In the genomic region with DNA sequence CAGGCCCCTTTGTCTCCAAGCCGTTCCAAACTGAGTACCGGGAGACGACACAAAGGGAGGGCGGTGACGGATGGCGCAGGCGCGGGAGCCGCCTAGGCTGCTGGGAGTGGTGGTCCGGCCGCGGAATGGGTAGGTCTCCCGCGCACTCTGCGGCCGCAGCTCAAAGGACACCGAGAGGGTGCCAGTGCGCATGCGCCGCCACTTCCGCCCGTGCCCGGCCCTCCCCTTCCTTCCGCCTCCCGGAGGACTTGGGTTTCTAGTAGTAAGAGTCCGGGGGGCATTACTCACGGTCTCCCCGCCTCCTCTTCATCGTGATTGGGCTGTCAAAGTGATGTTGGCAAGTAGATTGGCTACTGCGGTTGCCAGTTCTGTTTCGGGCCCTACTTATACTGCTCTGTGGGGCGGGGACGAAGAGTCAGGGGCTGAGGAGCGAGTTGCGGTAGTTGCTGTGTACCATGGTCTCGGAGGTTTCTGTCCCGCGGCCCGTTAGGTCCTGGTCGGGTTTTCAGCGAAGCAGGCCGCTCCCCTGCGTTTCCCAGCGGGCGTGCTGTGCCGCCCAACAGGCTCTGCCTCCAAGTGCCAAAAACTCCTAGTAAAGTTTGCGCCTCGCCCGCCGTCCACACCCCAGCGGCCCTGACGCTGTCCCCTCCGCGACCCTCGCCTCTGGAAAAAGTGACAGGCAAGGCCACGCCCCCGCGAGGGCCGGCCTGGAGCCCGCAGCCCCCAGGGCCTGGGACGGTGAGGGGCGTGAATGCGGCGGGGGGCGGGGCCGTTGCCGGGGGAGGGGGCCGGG, we compare ENCODE assay signal across 8 cellular contexts. TPM values are rescaled to one million over a fixed set of nuclear protein-coding genes. Genes with fewer than 3 reads are reported as not detected.
DNase-seq lines count a peak whose midpoint lies in the region; ATAC-seq and TF ChIP-seq lines count a peak whose summit lies in the region.

No MANE protein-coding gene starts in this region.

- no peaks in the 10 kb centered on the region for H3K9me3 ChIP-seq in lung (ENCODE audit: control insufficient read depth in 2 of 2, insufficient read depth in 1 of 2, low read length in 1 of 2)

- H3K4me3 ChIP-seq in lung = peak overlapping the region; percentile 84

- WGBS in lung, 2 donors = 0% methylated on average over 60 to 68 of the region's 68 CpGs

- no peaks in the 10 kb centered on the region for H3K27me3 ChIP-seq in lung (ENCODE audit: control insufficient read depth, insufficient read depth)

- H3K27ac ChIP-seq in lung (ENCODE audit: low read depth in 1 of 2, low read length in 1 of 2) = peak overlapping the region; percentile 96 to 97

- H3K36me3 ChIP-seq in lung (ENCODE audit: control insufficient read depth in 2 of 2, insufficient read depth in 2 of 2, low read length in 2 of 2) = no peaks in the 10 kb centered on the region

- ATAC-seq in lung (ENCODE audit: insufficient read depth, low FRiP score) = peak; percentile 66

- DNase-seq in COLO668 (lab: John Stamatoyannopoulos, UW; ENCODE audit: unreplicated experiment) (peak; percentile 100), GM20000 (ENCODE audit: low spot score) (peak; percentile 97), HS-5 (ENCODE audit: low read depth) (peak; percentile 88), NK-92 (lab: John Stamatoyannopoulos, UW; ENCODE audit: unreplicated experiment) (peak; percentile 95), lung (ENCODE audit: low spot score) (peak; percentile 99)
- DNase-seq in activated CD8-positive, alpha-beta memory T cell treated with anti-CD3 and anti-CD28 coated beads for 24 hours = peak; percentile 99
- peak; percentile 98 for DNase-seq in effector CD4-positive, alpha-beta T cell
- peak; percentile 97 to 99 (median 99) for DNase-seq in stimulated activated CD4-positive, alpha-beta T cell treated with anti-CD3 and anti-CD28 coated beads, TNF-alpha, amount 100 ng/mL, for 24 hours (ENCODE audit: low read depth in 3 of 3)

- peaks cover 2 to 8% of the 10 kb centered on the region in 2 donors for H3K4me1 ChIP-seq in lung (ENCODE audit: control insufficient read depth in 2 of 2, insufficient read depth in 2 of 2, low read length in 2 of 2)

- TF ChIP-seq CTCF in GM20000 (IDR thresholded peaks at IDR 0.05; ENCODE audit: extremely low read depth, missing control alignments) = no peak
- no peak for TF ChIP-seq CTCF in lung (IDR thresholded peaks at IDR 0.05; ENCODE audit: control extremely low read depth, extremely low read depth)

RNA-seq across cellular contexts. Expression of a gene that starts 0.5 kb away (rescaled TPM):
- total RNA-seq in lung = 10 to 100 TPM; 13.7 to 20.4 TPM
- 10 to 100 TPM in 1 of 2 donors, 1 to 10 TPM in 1; 8.8 to 20.6 TPM for polyA plus RNA-seq in lung

RNA-seq across cellular contexts. Expression of a gene that starts 7.1 kb away (rescaled TPM):
- total RNA-seq in lung = 10 to 100 TPM; 61.9 to 79.5 TPM
- polyA plus RNA-seq in lung = 100 to 1,000 TPM in 1 of 2 donors, 10 to 100 TPM in 1; 70.5 to 102 TPM

Comparison
In these comparisons a context has a peak if more than half of its experiments do, and no peak if none do; other contexts are left out.
1. Peak in every context shown above with its lines: DNase-seq, ATAC-seq, H3K4me3 ChIP-seq and H3K27ac ChIP-seq.